Comparison of ENCODE assay signal across 19 cellular contexts in the genomic region with DNA sequence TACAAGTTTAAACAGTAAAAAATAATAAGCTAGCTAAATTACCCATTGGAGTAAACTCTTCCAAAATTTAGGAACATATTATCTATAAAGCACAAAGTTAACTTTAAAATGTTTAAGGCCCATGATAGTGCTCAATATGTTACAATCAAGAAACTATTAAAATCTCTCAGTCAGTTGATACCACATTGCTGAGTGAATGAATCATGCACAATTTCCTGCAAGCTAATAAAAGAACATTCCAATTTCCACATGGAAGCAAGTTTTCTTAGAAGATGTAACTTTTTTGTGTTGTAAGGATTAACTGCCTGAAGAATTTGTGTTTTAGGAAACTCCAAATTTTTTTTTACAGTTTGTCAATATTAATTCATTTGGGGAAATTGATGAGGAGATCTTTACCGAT.
DNase-seq lines count a peak whose midpoint lies in the region; ATAC-seq and TF ChIP-seq lines count a peak whose summit lies in the region.
"Had no signal": no experiment of that assay in that cellular context is flagged by ENCODE, and none has a peak within 500 bp of the region (broad histone marks: within the 10 kb centered on the region; RNA-seq: fewer than 3 reads in every experiment).

No MANE protein-coding gene starts in this region.

- H3K79me2 ChIP-seq in SK-N-SH (ENCODE audit: insufficient read depth) = no peaks in the 10 kb centered on the region

- no peaks in the 10 kb centered on the region for H3K36me3 ChIP-seq in SK-N-SH (replicated peaks in 1 of 2; ENCODE audit: control insufficient read depth in 1 of 2, insufficient read depth in 2 of 2, low read length in 1 of 2)
- H3K36me3 ChIP-seq: gastrocnemius medialis, lower lobe of right lung, Peyer's patch had no signal

- H3K9me3 ChIP-seq in SK-N-SH = no peaks in the 10 kb centered on the region
- H3K9me3 ChIP-seq: gastrocnemius medialis, lower lobe of right lung had no signal

- ATAC-seq in GM18867 (IDR thresholded peaks at IDR 0.05; ENCODE audit: unreplicated experiment) = no peak
- ATAC-seq: gastrocnemius medialis; HepG2; lower lobe of right lung; naive thymus-derived CD4-positive, alpha-beta T cell had no signal

- H3K4me3 ChIP-seq in SK-N-SH (ENCODE audit: low read depth in 2 of 2, low read length in 1 of 2) (no peak overlapping the region), fibroblast of mammary gland (ENCODE audit: control insufficient read depth, low read depth, low read length) (no peak overlapping the region)
- H3K4me3 ChIP-seq: dorsolateral prefrontal cortex, gastrocnemius medialis, lower lobe of right lung, Peyer's patch had no signal

- peak in 1 of 2 experiments; percentile 81; a peak in 1 of 4 replicates for TF ChIP-seq EP300 in SK-N-SH (IDR thresholded peaks at IDR 0.05; ENCODE audit: borderline replicate concordance in 1 of 2, low read depth in 1 of 2, low read length in 1 of 2)

- H2AFZ ChIP-seq in SK-N-SH (ENCODE audit: low read depth) = peak overlapping the region; percentile 72

- TF ChIP-seq RAD21 in SK-N-SH (IDR thresholded peaks at IDR 0.05; ENCODE audit: low read length) = no peak

- H3K27ac ChIP-seq in SK-N-SH (ENCODE audit: low read depth in 2 of 2, low read length in 1 of 2) = peak overlapping the region; percentile 68 to 73; a peak in 3 of 4 replicates
- H3K27ac ChIP-seq: dorsolateral prefrontal cortex, gastrocnemius medialis, lower lobe of right lung, Peyer's patch had no signal

- TF ChIP-seq CTCF in SK-N-SH (IDR thresholded peaks at IDR 0.05) = no peak
- no peak for TF ChIP-seq CTCF in fibroblast of mammary gland (conservative IDR thresholded peaks at IDR 0.05; ENCODE audit: control insufficient read depth, insufficient read depth, low read depth, low read length)

- peak overlapping the region; percentile 42 for H3K4me2 ChIP-seq in SK-N-SH

- peak; percentile 39 for DNase-seq in GM04503 (ENCODE audit: low read depth)
- DNase-seq in SK-N-SH = no peak
- DNase-seq in fibroblast of mammary gland (ENCODE audit: low read depth) = peak; percentile 77
- peak; percentile 32 for DNase-seq in stromal cell of bone marrow (ENCODE audit: low read depth)
- no peak for DNase-seq in ACHN
- no peak for DNase-seq in stimulated activated CD4-positive, alpha-beta T cell treated with anti-CD3 and anti-CD28 coated beads, Interleukin-4, amount 100 ng/mL, for 24 hours
- DNase-seq: activated effector memory CD4-positive, alpha-beta T cell treated with Interleukin-2 at 50 U/mL for 16 hours; aorta; CD4-positive, CD25-positive, alpha-beta regulatory T cell; dorsolateral prefrontal cortex; gastrocnemius medialis; lower lobe of right lung; naive thymus-derived CD4-positive, alpha-beta T cell; NCI-H2029; NCI-H69; Peyer's patch; T-helper 1 cell had no signal

- H3F3A ChIP-seq in SK-N-SH (replicated peaks; ENCODE audit: insufficient read depth) = peaks cover 26% of the 10 kb centered on the region

- peaks cover 0 to 13% of the 10 kb centered on the region in 2 experiments; a peak in 3 of 4 replicates for H3K4me1 ChIP-seq in SK-N-SH (ENCODE audit: control insufficient read depth in 1 of 2, insufficient read depth in 2 of 2, low read depth in 1 of 2, low read length in 1 of 2)
- H3K4me1 ChIP-seq: gastrocnemius medialis, lower lobe of right lung, Peyer's patch had no signal

- WGBS in SK-N-SH (ENCODE audit: low lambda C conversion rate) = 7% methylated on average over 1 of the region's 1 CpG

- POLR2A ChIA-PET in SK-N-SH (lab: Yijun Ruan, JAX) = no interaction called here

- in situ Hi-C loops in ACHN (cut with HindIII; ENCODE audit: low pct_ligation_motif_present, low pct_unique_long_range_greater_than_20kb, low sequenced_read_pairs) = no loop called here

- H4K20me1 ChIP-seq in SK-N-SH (ENCODE audit: insufficient read depth) = no peaks in the 10 kb centered on the region

- CTCF ChIA-PET in SK-N-SH (lab: Yijun Ruan, JAX) = no interaction called here

- no peak overlapping the region for H3K9ac ChIP-seq in SK-N-SH

- H3K27me3 ChIP-seq in SK-N-SH (ENCODE audit: insufficient read depth) = no peaks in the 10 kb centered on the region
- H3K27me3 ChIP-seq: dorsolateral prefrontal cortex, gastrocnemius medialis, Peyer's patch had no signal

- no peaks in the 10 kb centered on the region for H3K9me2 ChIP-seq in SK-N-SH

TF ChIP-seq in SK-N-SH, 30 proteins besides CTCF, POLR2A, EP300 and RAD21:
- peak; percentile 69; the same call in 1 of the 2 replicates for TF ChIP-seq TEAD4 (IDR thresholded peaks at IDR 0.05; ENCODE audit: borderline replicate concordance, insufficient read depth)
- peak; percentile 79 for TF ChIP-seq JUND (IDR thresholded peaks at IDR 0.05)
- peak; percentile 31 for TF ChIP-seq PBX3 (IDR thresholded peaks at IDR 0.05)
- TF ChIP-seq TAF1 (IDR thresholded peaks at IDR 0.05; ENCODE audit: borderline replicate concordance, low read depth, low read length) = no peak
- TF ChIP-seq NFIC (IDR thresholded peaks at IDR 0.05; ENCODE audit: borderline replicate concordance) = peak; percentile 45; the same call in 1 of the 2 replicates
- no peak for TF ChIP-seq NRF1 (IDR thresholded peaks at IDR 0.05; ENCODE audit: low read depth, low read length)
- no peak for TF ChIP-seq MXI1 (IDR thresholded peaks at IDR 0.05; ENCODE audit: low read depth, low read length)
- TF ChIP-seq MEF2A (IDR thresholded peaks at IDR 0.05; ENCODE audit: borderline replicate concordance, low read depth) = peak; percentile 75; the same call in 1 of the 2 replicates
- TF ChIP-seq TCF12 (IDR thresholded peaks at IDR 0.05) = peak; percentile 67
- no peak for TF ChIP-seq CHD2 (IDR thresholded peaks at IDR 0.05; ENCODE audit: low read length, partially characterized antibody)
- TF ChIP-seq FOSL2 (IDR thresholded peaks at IDR 0.05; ENCODE audit: borderline replicate concordance, low read depth) = peak; percentile 88
TF ChIP-seq in SK-N-SH: peak in this region for 7.

Comparison
In these comparisons a context has a peak if more than half of its experiments do, and no peak if none do; other contexts are left out.
1. DNase-seq: peak in GM04503 (single experiment), fibroblast of mammary gland (single experiment) and stromal cell of bone marrow (single experiment); none in SK-N-SH (single experiment), ACHN (single experiment) and stimulated activated CD4-positive, alpha-beta T cell treated with anti-CD3 and anti-CD28 coated beads, Interleukin-4, amount 100 ng/mL, for 24 hours (single experiment).